In genomic region chr12:14238224-14238792, GRCh38 we compare ENCODE assay signal across 8 cellular contexts.
DNase-seq lines count a peak whose midpoint lies in the region; ATAC-seq and TF ChIP-seq lines count a peak whose summit lies in the region.

No MANE protein-coding gene starts in this region.

- no peak overlapping the region for H3K4me3 Mint-ChIP-seq in activated CD8-positive, alpha-beta T cell treated with anti-CD3 and anti-CD28 coated beads for 36 hours
- no peak overlapping the region for H3K4me3 Mint-ChIP-seq in type B pancreatic cell

- no peaks in the 10 kb centered on the region for H3K27me3 ChIP-seq in HL-60 (ENCODE audit: insufficient read depth, poor library complexity, severe bottlenecking)
- no peaks in the 10 kb centered on the region for H3K27me3 ChIP-seq in right atrium auricular region

- peaks cover 3 to 12% of the 10 kb centered on the region in 2 donors for H3K9me3 ChIP-seq in right atrium auricular region

- POLR2A ChIA-PET in activated CD8-positive, alpha-beta T cell treated with anti-CD3 and anti-CD28 coated beads for 36 hours (lab: Charles Lee) = interaction anchor here (0.9 to 1.3 kb wide), 3 partner anchors 17 to 239 kb away, joined by 3 to 5 read pairs (median 4); partner anchors contain the start of gene ATF7IP

- peaks cover 1% of the 10 kb centered on the region for H3K9me3 Mint-ChIP-seq in activated CD8-positive, alpha-beta T cell treated with anti-CD3 and anti-CD28 coated beads for 36 hours
- H3K9me3 Mint-ChIP-seq in type B pancreatic cell = peaks cover 6% of the 10 kb centered on the region

- peak; percentile 75 for TF ChIP-seq CTCF in C4-2B (conservative IDR thresholded peaks at IDR 0.05)
- TF ChIP-seq CTCF in HL-60 (IDR thresholded peaks at IDR 0.05; ENCODE audit: insufficient read depth, low read length) = peak; percentile 27
- peak; percentile 72 for TF ChIP-seq CTCF in activated CD8-positive, alpha-beta T cell treated with anti-CD3 and anti-CD28 coated beads for 36 hours (IDR thresholded peaks at IDR 0.05)
- TF ChIP-seq CTCF in right atrium auricular region (IDR thresholded peaks at IDR 0.05) = peak; percentile 47 to 74
- TF ChIP-seq CTCF in type B pancreatic cell (conservative IDR thresholded peaks at IDR 0.05) = peak; percentile 88

- DNase-seq in HL-60 (ENCODE audit: low read depth in 1 of 2, low spot score in 1 of 2) (no peak), right atrium auricular region (ENCODE audit: low spot score) (no peak), type B pancreatic cell (ENCODE audit: extremely low spot score, unreplicated experiment) (no peak), D341Med (ENCODE audit: low spot score) (no peak)
- DNase-seq in activated CD8-positive, alpha-beta T cell treated with anti-CD3 and anti-CD28 coated beads for 36 hours = no peak
- DNase-seq in stimulated activated CD4-positive, alpha-beta T cell treated with anti-CD3 and anti-CD28 coated beads, Interleukin-1b, Interleukin-23, amount 100 ng/mL, for 48 hours = no peak

- no peak overlapping the region for H3K4me3 ChIP-seq in HL-60 (replicated peaks; ENCODE audit: insufficient read depth, low read length)
- no peak overlapping the region for H3K4me3 ChIP-seq in right atrium auricular region

- H3K27me3 Mint-ChIP-seq in activated CD8-positive, alpha-beta T cell treated with anti-CD3 and anti-CD28 coated beads for 36 hours = no peaks in the 10 kb centered on the region
- peaks cover 4% of the 10 kb centered on the region for H3K27me3 Mint-ChIP-seq in type B pancreatic cell

- H3K27ac ChIP-seq in C4-2B = no peak overlapping the region
- H3K27ac ChIP-seq in HL-60 (replicated peaks) = no peak overlapping the region
- H3K27ac ChIP-seq in right atrium auricular region = no peak overlapping the region

- H3K4me1 ChIP-seq in right atrium auricular region = peaks cover 0 to 13% of the 10 kb centered on the region in 2 donors

- peaks cover 1% of the 10 kb centered on the region for H3K36me3 Mint-ChIP-seq in activated CD8-positive, alpha-beta T cell treated with anti-CD3 and anti-CD28 coated beads for 36 hours (ENCODE audit: low read depth)
- H3K36me3 Mint-ChIP-seq in type B pancreatic cell = peaks cover 12% of the 10 kb centered on the region

- CTCF ChIA-PET in activated CD8-positive, alpha-beta T cell treated with anti-CD3 and anti-CD28 coated beads for 36 hours (lab: Charles Lee) = interaction anchor here (0.6 to 4.2 kb wide), 44 partner anchors 10 to 1004 kb away, joined by 3 to 30 read pairs (median 4); partner anchors contain the start of genes ATF7IP and GUCY2C

- peak; percentile 34 for ATAC-seq in activated CD8-positive, alpha-beta T cell treated with anti-CD3 and anti-CD28 coated beads for 36 hours
- no peak for ATAC-seq in GM19324 (IDR thresholded peaks at IDR 0.05; ENCODE audit: low FRiP score, unreplicated experiment)

- intact Hi-C loops in activated CD8-positive, alpha-beta T cell treated with anti-CD3 and anti-CD28 coated beads for 36 hours (cut with micrococcal nuclease) = loop anchor here (2.0 to 5.0 kb wide), 5 partner anchors 129 to 479 kb away; partner anchors contain the start of gene ATF7IP

- H3K27ac Mint-ChIP-seq in activated CD8-positive, alpha-beta T cell treated with anti-CD3 and anti-CD28 coated beads for 36 hours = no peak overlapping the region
- H3K27ac Mint-ChIP-seq in type B pancreatic cell = peak overlapping the region; percentile 28

- peaks cover 19% of the 10 kb centered on the region for H3K4me1 Mint-ChIP-seq in activated CD8-positive, alpha-beta T cell treated with anti-CD3 and anti-CD28 coated beads for 36 hours (ENCODE audit: low read depth)
- peaks cover 15% of the 10 kb centered on the region for H3K4me1 Mint-ChIP-seq in type B pancreatic cell (ENCODE audit: unreplicated experiment)

- no peaks in the 10 kb centered on the region for H3K36me3 ChIP-seq in right atrium auricular region

Comparison
In these comparisons a context has a peak if more than half of its experiments do, and no peak if none do; other contexts are left out.
1. CTCF ChIP-seq: peak in every context shown above with its lines; median percentile 88 in type B pancreatic cell; 75 in C4-2B; 72 in activated CD8-positive, alpha-beta T cell treated with anti-CD3 and anti-CD28 coated beads for 36 hours; 60 in right atrium auricular region; 27 in HL-60.